Comparison of ENCODE assay signal across 8 cellular contexts in the genomic region with DNA sequence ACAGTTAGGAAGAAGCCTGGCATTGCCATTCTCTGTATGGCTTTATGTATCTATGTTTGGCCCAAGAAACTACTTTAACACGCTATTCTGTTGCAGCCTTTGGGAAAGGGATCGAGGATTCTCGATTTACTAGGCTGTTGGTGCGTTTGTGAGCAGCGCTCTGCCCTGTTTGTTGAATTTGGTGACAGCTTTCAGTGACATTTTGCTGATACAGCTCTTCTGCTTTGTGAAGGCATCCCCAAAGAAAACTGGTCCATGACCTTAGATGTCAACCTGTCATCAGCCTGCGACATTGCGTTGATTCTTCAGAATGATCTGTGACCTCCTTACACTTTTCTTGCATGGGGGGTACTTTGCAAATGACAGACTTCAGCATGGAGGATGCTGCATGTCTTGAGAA.
"Had no signal": no experiment of that assay in that cellular context is flagged by ENCODE, and none has a peak within 500 bp of the region (broad histone marks: within the 10 kb centered on the region; RNA-seq: fewer than 3 reads in every experiment).

No MANE protein-coding gene starts in this region.

- H3K9ac ChIP-seq: KMS-11 had no signal

- H3K4me2 ChIP-seq: GM23338, KMS-11 had no signal

- H3K27ac Mint-ChIP-seq: GM23338 had no signal

- ATAC-seq: GM23338 had no signal

- FAIRE-seq: H1, HTR-8/SVneo had no signal

- H3K27ac ChIP-seq: KMS-11 had no signal

- H2AFZ ChIP-seq: GM23338 had no signal

- H3K4me3 Mint-ChIP-seq: GM23338 had no signal

- DNase-seq: H7, HCEC 1CT, Karpas-422, KBM-7 had no signal

- H3K4me3 ChIP-seq: GM23338 had no signal
